Comparison of ENCODE assay signal across 21 cellular contexts in the genomic region with DNA sequence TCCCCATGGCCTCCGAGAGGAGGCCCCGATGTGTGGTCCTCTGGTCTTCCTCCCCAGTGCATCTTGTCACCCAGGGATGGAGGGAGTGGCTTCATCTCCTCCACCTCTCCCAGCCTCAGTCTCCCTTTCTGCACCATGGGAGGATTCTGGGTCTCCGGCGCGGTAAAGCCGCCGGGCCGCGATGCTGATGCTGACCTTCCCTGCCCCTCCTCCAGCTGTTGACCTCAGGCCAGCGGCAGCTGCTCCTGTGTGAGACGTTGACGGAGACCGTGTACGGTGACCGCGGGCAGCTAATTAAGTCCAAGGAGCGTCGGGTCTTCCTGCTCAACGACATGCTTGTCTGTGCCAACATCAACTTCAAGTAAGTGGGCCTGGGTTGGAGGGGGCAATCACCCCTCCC.
DNase-seq lines count a peak whose midpoint lies in the region; ATAC-seq, FAIRE-seq and TF ChIP-seq lines count a peak whose summit lies in the region.
"Had no signal": no experiment of that assay in that cellular context is flagged by ENCODE, and none has a peak within 500 bp of the region (broad histone marks: within the 10 kb centered on the region; RNA-seq: fewer than 3 reads in every experiment).

No MANE protein-coding gene starts in this region.

- H3K79me1 ChIP-seq in neuronal stem cell (ENCODE audit: low read depth, low read length), result no peaks in the 10 kb centered on the region

- intact Hi-C loops in vagina (cut with DNase I), result loop anchor here (1.0 kb wide), 1 partner anchor 25 kb away; no protein-coding TSS in a partner anchor

- H3K27ac ChIP-seq in astrocyte (ENCODE audit: low read depth, low read length) (no peak overlapping the region), neuronal stem cell (replicated peaks; ENCODE audit: low read length) (no peak overlapping the region), vagina (peak overlapping the region; percentile 88)

- no peak overlapping the region for H3K18ac ChIP-seq in neuronal stem cell (ENCODE audit: low read length)

- no peaks in the 10 kb centered on the region for H3K9me3 Mint-ChIP-seq in HFFc6
- no peaks in the 10 kb centered on the region for H3K9me3 Mint-ChIP-seq in astrocyte (ENCODE audit: unreplicated experiment)
- no peaks in the 10 kb centered on the region for H3K9me3 Mint-ChIP-seq in effector memory CD8-positive, alpha-beta T cell
- H3K9me3 Mint-ChIP-seq: CD8-positive, alpha-beta memory T cell; H9 had no signal

- peaks cover 21% of the 10 kb centered on the region for H3K4me1 ChIP-seq in astrocyte (ENCODE audit: insufficient read depth, low read length)
- H3K4me1 ChIP-seq in neuronal stem cell (ENCODE audit: control insufficient read depth in 2 of 2, insufficient read depth in 1 of 2, low read depth in 1 of 2, low read length in 2 of 2), result no peaks in the 10 kb centered on the region
- H3K4me1 ChIP-seq in vagina, result peaks cover 16% of the 10 kb centered on the region

- WGBS in neuronal stem cell (ENCODE audit: extremely low coverage in 2 of 2, insufficient read length in 2 of 2, insufficient replicate concordance in 1 of 2), 2 donors, result no CpG with 5 or more reads among the region's 19 CpGs

- H4K91ac ChIP-seq in neuronal stem cell (ENCODE audit: low read depth, low read length, poor library complexity), result no peak overlapping the region

- H2AFZ ChIP-seq in astrocyte (ENCODE audit: low read depth, low read length), result no peak overlapping the region
- H2AFZ ChIP-seq in neuronal stem cell (ENCODE audit: low read length), result no peak overlapping the region

- no peak for FAIRE-seq in astrocyte (lab: Jason Lieb, UNC)
- FAIRE-seq: G401.6, GM12892, K562 had no signal

- no peak overlapping the region for H3K14ac ChIP-seq in neuronal stem cell (ENCODE audit: low read length)

- H3K4me3 Mint-ChIP-seq in HFFc6, result no peak overlapping the region
- no peak overlapping the region for H3K4me3 Mint-ChIP-seq in astrocyte (ENCODE audit: unreplicated experiment)
- H3K4me3 Mint-ChIP-seq in effector memory CD8-positive, alpha-beta T cell, result no peak overlapping the region
- H3K4me3 Mint-ChIP-seq: CD8-positive, alpha-beta memory T cell; H9 had no signal

- no peak for ATAC-seq in effector memory CD8-positive, alpha-beta T cell (replicated peaks)
- ATAC-seq: K562 had no signal

- no peaks in the 10 kb centered on the region; the same call in 1 of the 2 replicates for H3K27me3 Mint-ChIP-seq in HFFc6 (ENCODE audit: insufficient read depth)
- H3K27me3 Mint-ChIP-seq in astrocyte (ENCODE audit: low read depth, unreplicated experiment), result no peaks in the 10 kb centered on the region
- H3K27me3 Mint-ChIP-seq in effector memory CD8-positive, alpha-beta T cell, result peaks cover 5 to 8% of the 10 kb centered on the region in 2 donors

- H3K9me3 ChIP-seq in astrocyte (ENCODE audit: insufficient read depth, low read depth, low read length), result no peaks in the 10 kb centered on the region
- H3K9me3 ChIP-seq in neuronal stem cell (replicated peaks in 1 of 2; ENCODE audit: control insufficient read depth in 2 of 2, insufficient read depth in 1 of 2, low read depth in 1 of 2, low read length in 2 of 2), result no peaks in the 10 kb centered on the region
- no peaks in the 10 kb centered on the region for H3K9me3 ChIP-seq in vagina
- H3K9me3 ChIP-seq: SK-N-SH had no signal

- H3K23ac ChIP-seq in neuronal stem cell (ENCODE audit: low read depth, low read length, poor library complexity), result peak overlapping the region; percentile 45

- TF ChIP-seq CTCF in HFFc6 (IDR thresholded peaks at IDR 0.05) (no peak), astrocyte (IDR thresholded peaks at IDR 0.05; ENCODE audit: insufficient read depth, low read depth, low read length) (no peak), vagina (IDR thresholded peaks at IDR 0.05) (no peak)

- H3K4me3 ChIP-seq in astrocyte (ENCODE audit: insufficient read depth, low read depth, low read length) (no peak overlapping the region), neuronal stem cell (ENCODE audit: low read length in 2 of 2) (no peak overlapping the region), vagina (no peak overlapping the region)
- H3K4me3 ChIP-seq: K562 had no signal

- no peak overlapping the region for H3K4ac ChIP-seq in neuronal stem cell (ENCODE audit: low read length)

- H2BK5ac ChIP-seq in neuronal stem cell (ENCODE audit: low read length), result no peak overlapping the region

- no peak overlapping the region for H3K9ac ChIP-seq in astrocyte (ENCODE audit: low read length)
- no peak overlapping the region for H3K9ac ChIP-seq in neuronal stem cell (ENCODE audit: low read depth, low read length, poor library complexity)
- H3K9ac ChIP-seq: SK-N-SH had no signal

- H3K79me2 ChIP-seq in astrocyte (ENCODE audit: insufficient read depth, low read length), result no peaks in the 10 kb centered on the region

- H3K4me2 ChIP-seq in astrocyte (ENCODE audit: low read length), result peak overlapping the region; percentile 58
- no peak overlapping the region for H3K4me2 ChIP-seq in neuronal stem cell (ENCODE audit: insufficient read depth, low read length, poor library complexity, severe bottlenecking)

- H3K36me3 Mint-ChIP-seq in HFFc6 (ENCODE audit: low read depth), result peaks cover 29% of the 10 kb centered on the region; the same call in 1 of the 2 replicates
- H3K36me3 Mint-ChIP-seq in astrocyte (ENCODE audit: low read depth, unreplicated experiment), result peaks cover 25% of the 10 kb centered on the region
- H3K36me3 Mint-ChIP-seq in effector memory CD8-positive, alpha-beta T cell (ENCODE audit: insufficient read depth), result no peaks in the 10 kb centered on the region
- H3K36me3 Mint-ChIP-seq: CD8-positive, alpha-beta memory T cell had no signal

- no peak overlapping the region for H4K8ac ChIP-seq in neuronal stem cell (ENCODE audit: low read depth, low read length)

- peaks cover 3% of the 10 kb centered on the region for H4K20me1 ChIP-seq in astrocyte (ENCODE audit: insufficient read depth, low read length)

- no peak for DNase-seq in HFFc6
- no peak for DNase-seq in astrocyte (ENCODE audit: low read depth)
- DNase-seq in neuronal stem cell (ENCODE audit: low spot score), result no peak
- no peak for DNase-seq in vagina (ENCODE audit: extremely low spot score in 2 of 2)
- DNase-seq in effector memory CD8-positive, alpha-beta T cell, result no peak
- no peak for DNase-seq in SKM-1 treated with dmso at 0.1 percent for 144 hours (lab: John Stamatoyannopoulos, UW; ENCODE audit: unreplicated experiment)
- DNase-seq in stimulated activated CD8-positive, alpha-beta memory T cell treated with anti-CD3 and anti-CD28 coated beads, Interleukin-4, amount 100 ng/mL, for 48 hours, result no peak
- DNase-seq: C1 segment of cervical spinal cord; CD8-positive, alpha-beta memory T cell; H9; MM.1S; NCI-H1048; NCI-H1417 treated with DMSO at 0.1 percent for 48 hours; NCI-H1930; NCI-H69; NK-92 treated with Interleukin-12 subunit alpha and Interleukin-12 subunit beta, amount 100 ng/mL, for 24 hours; SIG-M5; SK-N-SH had no signal

- peak overlapping the region; percentile 72 for H3K27ac Mint-ChIP-seq in HFFc6
- no peak overlapping the region for H3K27ac Mint-ChIP-seq in astrocyte (ENCODE audit: unreplicated experiment)
- no peak overlapping the region for H3K27ac Mint-ChIP-seq in effector memory CD8-positive, alpha-beta T cell

- peaks cover 46% of the 10 kb centered on the region for H3K4me1 Mint-ChIP-seq in HFFc6 (ENCODE audit: low read depth)
- H3K4me1 Mint-ChIP-seq in astrocyte (ENCODE audit: low read depth, unreplicated experiment), result peaks cover 16% of the 10 kb centered on the region
- peaks cover 0 to 2% of the 10 kb centered on the region in 2 donors for H3K4me1 Mint-ChIP-seq in effector memory CD8-positive, alpha-beta T cell (ENCODE audit: low read depth in 2 of 2)
- H3K4me1 Mint-ChIP-seq: CD8-positive, alpha-beta memory T cell had no signal

- H2AK5ac ChIP-seq in neuronal stem cell (ENCODE audit: low read depth, low read length), result no peak overlapping the region

- no peak for TF ChIP-seq POLR2A in vagina (IDR thresholded peaks at IDR 0.05)

- H2BK12ac ChIP-seq in neuronal stem cell (ENCODE audit: low read length), result no peak overlapping the region

- no peak overlapping the region for H2BK15ac ChIP-seq in neuronal stem cell (ENCODE audit: low read length)

- H3K27me3 ChIP-seq in astrocyte (ENCODE audit: insufficient read depth, low read length) (no peaks in the 10 kb centered on the region), neuronal stem cell (ENCODE audit: control insufficient read depth in 3 of 3, insufficient read depth in 3 of 3, low read depth in 1 of 3, low read length in 3 of 3) (no peaks in the 10 kb centered on the region), vagina (no peaks in the 10 kb centered on the region)

- no peak overlapping the region for H2BK120ac ChIP-seq in neuronal stem cell (ENCODE audit: low read depth, low read length)

- H3K36me3 ChIP-seq in astrocyte (ENCODE audit: insufficient read depth, low read length) (peaks cover 2% of the 10 kb centered on the region), neuronal stem cell (replicated peaks in 1 of 2; ENCODE audit: control insufficient read depth in 2 of 2, insufficient read depth in 2 of 2, low read length in 2 of 2) (peaks cover 25 to 91% of the 10 kb centered on the region in 2 donors), vagina (peaks cover 0 to 71% of the 10 kb centered on the region in 2 donors)
